11 cellular contexts compared by ENCODE assay signal in genomic region chr12:92971869-92972524, GRCh38. TPM values are rescaled to one million over a fixed set of nuclear protein-coding genes. Genes with fewer than 3 reads are reported as not detected.
DNase-seq lines count a peak whose midpoint lies in the region; ATAC-seq and TF ChIP-seq lines count a peak whose summit lies in the region.
"Had no signal": no experiment of that assay in that cellular context is flagged by ENCODE, and none has a peak within 500 bp of the region (broad histone marks: within the 10 kb centered on the region; RNA-seq: fewer than 3 reads in every experiment).

No MANE protein-coding gene starts in this region.

- peak overlapping the region; percentile 60 to 71 for H3K27ac ChIP-seq in esophagus (ENCODE audit: low read depth in 2 of 2, low read length in 1 of 2)
- H3K27ac ChIP-seq: dorsolateral prefrontal cortex had no signal

- WGBS in esophagus, 2 donors: 62% methylated on average over 1 of the region's 1 CpG

- intact Hi-C loops in CD14-positive monocyte (cut with micrococcal nuclease): loop anchor here (5.0 kb wide), 1 partner anchor 45 kb away; the partner anchor contains the start of gene EEA1 (in 2 of the 2)

- no peak overlapping the region for H3K4me3 ChIP-seq in esophagus (ENCODE audit: low read depth in 1 of 2, low read length in 2 of 2)
- H3K4me3 ChIP-seq: dorsolateral prefrontal cortex had no signal

- H3K9me3 ChIP-seq in esophagus (ENCODE audit: control insufficient read depth in 2 of 2, insufficient read depth in 1 of 2, low read depth in 1 of 2, low read length in 1 of 2): no peaks in the 10 kb centered on the region

- peaks cover 55% of the 10 kb centered on the region for H3K4me1 Mint-ChIP-seq in CD14-positive monocyte

- in situ Hi-C loops in GM13977 (cut with MboI; ENCODE audit: low pct_unique_long_range_greater_than_20kb, low sequenced_read_pairs, unreplicated experiment): no loop called here

- no peak overlapping the region for H3K4me3 Mint-ChIP-seq in CD14-positive monocyte

- DNase-seq in CD14-positive monocyte (ENCODE audit: low spot score) (no peak), LHCN-M2 (ENCODE audit: low read depth) (peak; percentile 67), non-pigmented ciliary epithelial cell (ENCODE audit: low read depth) (peak; percentile 73), UCSD-AML1 (lab: John Stamatoyannopoulos, UW; ENCODE audit: unreplicated experiment) (no peak), GM13977 (ENCODE audit: low spot score) (no peak), MV-4-11 (lab: John Stamatoyannopoulos, UW) (no peak)
- DNase-seq: dorsolateral prefrontal cortex, NCI-H2081, T-helper 1 cell had no signal

- H3K36me3 ChIP-seq in esophagus (ENCODE audit: control insufficient read depth in 2 of 2, insufficient read depth in 2 of 2, low read length in 1 of 2): no peaks in the 10 kb centered on the region

- H3K9me3 Mint-ChIP-seq in CD14-positive monocyte: peaks cover 0 to 5% (median 0%) of the 10 kb centered on the region in 7 donors

- TF ChIP-seq CTCF in CD14-positive monocyte (IDR thresholded peaks at IDR 0.05): no peak
- no peak for TF ChIP-seq CTCF in GM13977 (IDR thresholded peaks at IDR 0.05; ENCODE audit: extremely low read depth, insufficient read depth, missing control alignments)

- no peaks in the 10 kb centered on the region for H3K27me3 ChIP-seq in esophagus (ENCODE audit: control insufficient read depth in 1 of 2, insufficient read depth in 2 of 2, low read length in 2 of 2)
- H3K27me3 ChIP-seq: dorsolateral prefrontal cortex had no signal

- H3K36me3 Mint-ChIP-seq in CD14-positive monocyte: no peaks in the 10 kb centered on the region

- no peak for ATAC-seq in GM18511 (IDR thresholded peaks at IDR 0.05; ENCODE audit: unreplicated experiment)

- no peaks in the 10 kb centered on the region for H3K4me1 ChIP-seq in esophagus (ENCODE audit: control insufficient read depth in 2 of 2, insufficient read depth in 2 of 2, low read length in 1 of 2)

- peak overlapping the region; percentile 90 to 97 (median 93) for H3K27ac Mint-ChIP-seq in CD14-positive monocyte

- H3K27me3 Mint-ChIP-seq in CD14-positive monocyte (ENCODE audit: low read depth in 3 of 3): no peaks in the 10 kb centered on the region

RNA-seq across cellular contexts. Expression of gene EEA1, which starts 42.9 kb away (rescaled TPM):
- polyA plus RNA-seq in CD14-positive monocyte: 10 to 100 TPM in 1 of 2 donors, 1 to 10 TPM in 1; 3.6 to 10.7 TPM
- total RNA-seq in LHCN-M2 (2014; rRNA removed): 8.9 and 13.7 TPM in 2 replicates
- 3.7 TPM for polyA plus RNA-seq in LHCN-M2 (2012)
- 1 to 10 TPM; 5.6 to 6.3 TPM for polyA plus RNA-seq in esophagus

Comparison
In these comparisons a context has a peak if more than half of its experiments do, and no peak if none do; other contexts are left out.
1. DNase-seq: peak in LHCN-M2 (single experiment) and non-pigmented ciliary epithelial cell (single experiment); none in CD14-positive monocyte (single experiment), UCSD-AML1 (single experiment), GM13977 (single experiment) and MV-4-11 (single experiment).